ENCODE assay signal across 9 cellular contexts in genomic region chr2:43149482-43150107, GRCh38.
DNase-seq lines count a peak whose midpoint lies in the region; ATAC-seq, FAIRE-seq and TF ChIP-seq lines count a peak whose summit lies in the region.
"Had no signal": no experiment of that assay in that cellular context is flagged by ENCODE, and none has a peak within 500 bp of the region (broad histone marks: within the 10 kb centered on the region; RNA-seq: fewer than 3 reads in every experiment).

No MANE protein-coding gene starts in this region.

- FAIRE-seq in GM18507 (lab: Jason Lieb, UNC) (peak; percentile 69), GM19239 (lab: Jason Lieb, UNC) (no peak)

- intact Hi-C loops in activated T-helper 2 cell treated with anti-CD3 and anti-CD28 coated beads, Interferon-gamma antibody, Interleukin-2, Interleukin-4, amounts not matched to agents 10 μg/mL and 5 μg/mL and 100 μg/mL, durations not matched to agents 14 hours and 24 hours and 36 hours (cut with micrococcal nuclease), result loop anchor here (1.0 to 10.0 kb wide), 4 partner anchors 9 to 335 kb away; no protein-coding TSS in a partner anchor
- intact Hi-C loops in lower leg skin (cut with DNase I; ENCODE audit: low total_unique reads), result no loop called here

- ATAC-seq in HG03108 (IDR thresholded peaks at IDR 0.05; ENCODE audit: unreplicated experiment), result peak; percentile 75
- ATAC-seq: HCT116 had no signal

- peak overlapping the region; percentile 34 for H3K4me3 Mint-ChIP-seq in activated T-helper 2 cell treated with anti-CD3 and anti-CD28 coated beads, Interferon-gamma antibody, Interleukin-2, Interleukin-4, amounts not matched to agents 10 μg/mL and 5 μg/mL and 100 μg/mL, durations not matched to agents 14 hours and 24 hours and 36 hours (ENCODE audit: low read depth)

- no peaks in the 10 kb centered on the region for H3K9me3 Mint-ChIP-seq in activated T-helper 2 cell treated with anti-CD3 and anti-CD28 coated beads, Interferon-gamma antibody, Interleukin-2, Interleukin-4, amounts not matched to agents 10 μg/mL and 5 μg/mL and 100 μg/mL, durations not matched to agents 14 hours and 24 hours and 36 hours

- peak overlapping the region; percentile 85 for H3K27ac Mint-ChIP-seq in activated T-helper 2 cell treated with anti-CD3 and anti-CD28 coated beads, Interferon-gamma antibody, Interleukin-2, Interleukin-4, amounts not matched to agents 10 μg/mL and 5 μg/mL and 100 μg/mL, durations not matched to agents 14 hours and 24 hours and 36 hours

- H3K36me3 Mint-ChIP-seq in activated T-helper 2 cell treated with anti-CD3 and anti-CD28 coated beads, Interferon-gamma antibody, Interleukin-2, Interleukin-4, amounts not matched to agents 10 μg/mL and 5 μg/mL and 100 μg/mL, durations not matched to agents 14 hours and 24 hours and 36 hours (ENCODE audit: low read depth), result no peaks in the 10 kb centered on the region

- DNase-seq in GM18507 (ENCODE audit: extremely low spot score, insufficient read length, low read depth) (no peak), hypothalamus (lab: John Stamatoyannopoulos, UW) (no peak), lower leg skin (ENCODE audit: low spot score in 2 of 2) (no peak), GM19239 (ENCODE audit: insufficient read length, low spot score) (no peak), Ammon's horn (ENCODE audit: low spot score) (no peak)
- DNase-seq in activated T-helper 2 cell treated with anti-CD3 and anti-CD28 coated beads, Interferon-gamma antibody, Interleukin-2, Interleukin-4, amounts not matched to agents 10 μg/mL and 5 μg/mL and 100 μg/mL, durations not matched to agents 14 hours and 24 hours and 36 hours (ENCODE audit: low spot score), result no peak
- peak; percentile 51 to 62 for DNase-seq in stimulated activated CD4-positive, alpha-beta T cell treated with anti-CD3 and anti-CD28 coated beads, Interleukin-12 subunit alpha, Interleukin-12 subunit beta, amount 100 ng/mL, for 24 hours (ENCODE audit: low read depth in 2 of 2)

- peaks cover 43% of the 10 kb centered on the region for H3K4me1 Mint-ChIP-seq in activated T-helper 2 cell treated with anti-CD3 and anti-CD28 coated beads, Interferon-gamma antibody, Interleukin-2, Interleukin-4, amounts not matched to agents 10 μg/mL and 5 μg/mL and 100 μg/mL, durations not matched to agents 14 hours and 24 hours and 36 hours (ENCODE audit: low read depth)

- 87 to 95% methylated on average over 9 of the region's 9 CpGs for WGBS in lower leg skin, 2 donors

- no peak for TF ChIP-seq POLR2A in lower leg skin (IDR thresholded peaks at IDR 0.05)

- H3K27me3 Mint-ChIP-seq in activated T-helper 2 cell treated with anti-CD3 and anti-CD28 coated beads, Interferon-gamma antibody, Interleukin-2, Interleukin-4, amounts not matched to agents 10 μg/mL and 5 μg/mL and 100 μg/mL, durations not matched to agents 14 hours and 24 hours and 36 hours (ENCODE audit: low read depth), result no peaks in the 10 kb centered on the region

- peak in 1 of 3 donors; percentile 40 for TF ChIP-seq CTCF in lower leg skin (IDR thresholded peaks at IDR 0.05)

- no peak overlapping the region for H3K4me3 ChIP-seq in lower leg skin (ENCODE audit: low read depth, poor library complexity, severe bottlenecking)

Comparison
In these comparisons a context has a peak if more than half of its experiments do, and no peak if none do; other contexts are left out.
1. DNase-seq: peak in stimulated activated CD4-positive, alpha-beta T cell treated with anti-CD3 and anti-CD28 coated beads, Interleukin-12 subunit alpha, Interleukin-12 subunit beta, amount 100 ng/mL, for 24 hours (2 of 2); none in GM18507 (single experiment), activated T-helper 2 cell treated with anti-CD3 and anti-CD28 coated beads, Interferon-gamma antibody, Interleukin-2, Interleukin-4, amounts not matched to agents 10 μg/mL and 5 μg/mL and 100 μg/mL, durations not matched to agents 14 hours and 24 hours and 36 hours (single experiment), hypothalamus (0 of 51), lower leg skin (0 of 2), GM19239 (single experiment) and Ammon's horn (single experiment).